In the genomic region with DNA sequence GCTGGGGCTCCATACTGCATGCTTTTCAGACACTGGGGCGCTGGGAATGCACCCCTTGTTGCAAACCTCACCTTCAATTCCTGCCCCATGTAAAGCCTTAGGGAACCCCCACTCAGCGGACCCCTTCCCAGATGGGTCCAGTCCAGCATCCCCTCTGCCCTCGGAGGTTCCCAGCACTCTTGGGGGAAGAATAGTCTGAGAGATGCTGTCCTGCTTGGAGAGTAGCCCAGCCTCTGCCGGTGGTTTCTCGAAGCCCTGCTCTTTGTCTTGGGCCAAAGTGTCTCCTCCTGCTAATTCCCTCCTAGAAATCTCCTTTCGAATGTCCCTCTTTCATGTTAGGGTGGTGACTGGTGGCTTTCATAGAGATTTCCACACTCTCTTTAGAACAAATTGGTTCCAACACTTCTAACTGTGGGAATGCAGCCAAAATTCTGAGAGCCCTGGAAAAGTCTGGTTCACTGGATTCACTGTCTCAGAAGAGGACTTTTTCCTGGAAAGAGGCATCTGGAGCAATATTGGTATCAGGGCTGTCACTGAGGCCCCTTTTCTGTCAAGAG, we compare ENCODE assay signal across 33 cellular contexts. TPM values are rescaled to one million over a fixed set of nuclear protein-coding genes. Genes with fewer than 3 reads are reported as not detected.
DNase-seq lines count a peak whose midpoint lies in the region; ATAC-seq, FAIRE-seq and TF ChIP-seq lines count a peak whose summit lies in the region.
"Had no signal": no experiment of that assay in that cellular context is flagged by ENCODE, and none has a peak within 500 bp of the region (broad histone marks: within the 10 kb centered on the region; RNA-seq: fewer than 3 reads in every experiment).

No MANE protein-coding gene starts in this region.

- no peak overlapping the region for H3K4me3 ChIP-seq in cardiac muscle cell
- no peak overlapping the region for H3K4me3 ChIP-seq in heart left ventricle
- H3K4me3 ChIP-seq in WERI-Rb-1 (ENCODE audit: low read depth, low read length): peak overlapping the region; percentile 3
- H3K4me3 ChIP-seq: A549, heart right ventricle, lower lobe of right lung, skin epidermis, testis had no signal

- H3K9me3 Mint-ChIP-seq in activated CD8-positive, alpha-beta memory T cell treated with anti-CD3 and anti-CD28 coated beads, Interleukin-2, amount 10 ng/mL, durations not matched to agents 7 days and 5 days (ENCODE audit: low read depth): no peaks in the 10 kb centered on the region
- H3K9me3 Mint-ChIP-seq: activated naive CD8-positive, alpha-beta T cell treated with anti-CD3 and anti-CD28 coated beads, Interleukin-2, amount 10 ng/mL, durations not matched to agents 7 days and 5 days; HFFc6; natural killer cell treated with Interleukin-12 subunit alpha and Interleukin-12 subunit beta and Interleukin-15 and Interleukin-18, amount 100 ng/mL, for 72 hours had no signal

- DNase-seq in cardiac muscle cell (ENCODE audit: low read depth in 1 of 2, low spot score in 1 of 2) (peak; percentile 39 to 56), heart left ventricle (no peak), WERI-Rb-1 (no peak), midbrain (lab: John Stamatoyannopoulos, UW) (peak; percentile 33), urothelium cell line (ENCODE audit: low spot score) (peak; percentile 32)
- no peak for DNase-seq in stimulated activated CD4-positive, alpha-beta T cell treated with anti-CD3 and anti-CD28 coated beads, Interleukin-4, amount 100 ng/mL, for 1 hour
- DNase-seq in activated CD8-positive, alpha-beta memory T cell treated with anti-CD3 and anti-CD28 coated beads, Interleukin-2, amount 10 ng/mL, durations not matched to agents 7 days and 5 days: no peak
- no peak for DNase-seq in stimulated activated naive CD4-positive, alpha-beta T cell (lab: John Stamatoyannopoulos, UW)
- DNase-seq: activated CD4-positive, alpha-beta T cell treated with anti-CD3 and anti-CD28 coated beads for 48 hours; activated CD8-positive, alpha-beta memory T cell treated with anti-CD3 and anti-CD28 coated beads for 24 hours; activated naive CD8-positive, alpha-beta T cell treated with anti-CD3 and anti-CD28 coated beads, Interleukin-2, amount 10 ng/mL, durations not matched to agents 7 days and 5 days; AML-193; aorta; CD4-positive, CD25-positive, alpha-beta regulatory T cell; central memory CD4-positive, alpha-beta T cell; GOT3; heart right ventricle; HFFc6; kidney glomerular epithelial cell; lower lobe of right lung; NCI-H2029 treated with DMSO at 0.1 percent for 48 hours; NCI-H524 treated with DMSO at 0.1 percent for 48 hours; stimulated activated naive CD8-positive, alpha-beta T cell treated with anti-CD3 and anti-CD28 coated beads, Interleukin-15, Interleukin-2, amounts not matched to agents 100 U/mL and 50 U/mL, for 24 hours; SW 1271; T-helper 9 cell; testis had no signal

- no peak overlapping the region for H3K27ac Mint-ChIP-seq in activated CD8-positive, alpha-beta memory T cell treated with anti-CD3 and anti-CD28 coated beads, Interleukin-2, amount 10 ng/mL, durations not matched to agents 7 days and 5 days
- H3K27ac Mint-ChIP-seq: activated naive CD8-positive, alpha-beta T cell treated with anti-CD3 and anti-CD28 coated beads, Interleukin-2, amount 10 ng/mL, durations not matched to agents 7 days and 5 days; CD4-positive, CD25-positive, alpha-beta regulatory T cell; endodermal cell; HFFc6; natural killer cell treated with Interleukin-12 subunit alpha and Interleukin-12 subunit beta and Interleukin-15 and Interleukin-18, amount 100 ng/mL, for 72 hours had no signal

- no peak for TF ChIP-seq POLR2A in heart left ventricle (IDR thresholded peaks at IDR 0.05)

- H3K36me3 ChIP-seq in cardiac muscle cell (no peaks in the 10 kb centered on the region), heart left ventricle (no peaks in the 10 kb centered on the region), WERI-Rb-1 (no peaks in the 10 kb centered on the region)
- H3K36me3 ChIP-seq: heart right ventricle, lower lobe of right lung, SJCRH30 had no signal

- CTCF ChIA-PET in activated CD8-positive, alpha-beta memory T cell treated with anti-CD3 and anti-CD28 coated beads, Interleukin-2, amount 10 ng/mL, durations not matched to agents 7 days and 5 days (lab: Charles Lee): no interaction called here

- no peaks in the 10 kb centered on the region for H3K36me3 Mint-ChIP-seq in activated CD8-positive, alpha-beta memory T cell treated with anti-CD3 and anti-CD28 coated beads, Interleukin-2, amount 10 ng/mL, durations not matched to agents 7 days and 5 days
- H3K36me3 Mint-ChIP-seq: activated naive CD8-positive, alpha-beta T cell treated with anti-CD3 and anti-CD28 coated beads, Interleukin-2, amount 10 ng/mL, durations not matched to agents 7 days and 5 days; CD4-positive, CD25-positive, alpha-beta regulatory T cell; natural killer cell treated with Interleukin-12 subunit alpha and Interleukin-12 subunit beta and Interleukin-15 and Interleukin-18, amount 100 ng/mL, for 72 hours had no signal

- no peak overlapping the region for H3K4me3 Mint-ChIP-seq in activated CD8-positive, alpha-beta memory T cell treated with anti-CD3 and anti-CD28 coated beads, Interleukin-2, amount 10 ng/mL, durations not matched to agents 7 days and 5 days
- H3K4me3 Mint-ChIP-seq: activated naive CD8-positive, alpha-beta T cell treated with anti-CD3 and anti-CD28 coated beads, Interleukin-2, amount 10 ng/mL, durations not matched to agents 7 days and 5 days; CD4-positive, CD25-positive, alpha-beta regulatory T cell; endodermal cell; HFFc6; natural killer cell treated with Interleukin-12 subunit alpha and Interleukin-12 subunit beta and Interleukin-15 and Interleukin-18, amount 100 ng/mL, for 72 hours had no signal

- intact Hi-C loops in heart left ventricle (cut with DNase I): no loop called here

- H3K4me1 ChIP-seq in cardiac muscle cell (ENCODE audit: low read depth) (no peaks in the 10 kb centered on the region), heart left ventricle (no peaks in the 10 kb centered on the region)
- H3K4me1 ChIP-seq: heart right ventricle, lower lobe of right lung, testis had no signal

- 37 to 51% (median 44%) methylated on average over 6 of the region's 6 CpGs for WGBS in heart left ventricle, 4 donors

- FAIRE-seq in urothelium cell line (lab: Jason Lieb, UNC): no peak
- FAIRE-seq: A549, GM18507 had no signal

- no peaks in the 10 kb centered on the region for H3K4me1 Mint-ChIP-seq in activated CD8-positive, alpha-beta memory T cell treated with anti-CD3 and anti-CD28 coated beads, Interleukin-2, amount 10 ng/mL, durations not matched to agents 7 days and 5 days
- H3K4me1 Mint-ChIP-seq: activated naive CD8-positive, alpha-beta T cell treated with anti-CD3 and anti-CD28 coated beads, Interleukin-2, amount 10 ng/mL, durations not matched to agents 7 days and 5 days; CD4-positive, CD25-positive, alpha-beta regulatory T cell had no signal

- H3K27me3 ChIP-seq in cardiac muscle cell (peaks cover 17% of the 10 kb centered on the region), heart left ventricle (peaks cover 0 to 87% (median 37%) of the 10 kb centered on the region in 9 donors), WERI-Rb-1 (ENCODE audit: insufficient read depth, low read depth, severe bottlenecking) (no peaks in the 10 kb centered on the region)
- H3K27me3 ChIP-seq: SJCRH30, testis had no signal

- peaks cover 28% of the 10 kb centered on the region for H3K27me3 Mint-ChIP-seq in activated CD8-positive, alpha-beta memory T cell treated with anti-CD3 and anti-CD28 coated beads, Interleukin-2, amount 10 ng/mL, durations not matched to agents 7 days and 5 days

- TF ChIP-seq CTCF in cardiac muscle cell (IDR thresholded peaks at IDR 0.05; ENCODE audit: low read depth, low read length) (no peak), heart left ventricle (IDR thresholded peaks at IDR 0.05) (no peak), WERI-Rb-1 (IDR thresholded peaks at IDR 0.05; ENCODE audit: low read depth, low read length) (no peak)

- ATAC-seq in heart left ventricle: no peak
- no peak for ATAC-seq in activated CD8-positive, alpha-beta memory T cell treated with anti-CD3 and anti-CD28 coated beads, Interleukin-2, amount 10 ng/mL, durations not matched to agents 7 days and 5 days
- ATAC-seq: natural killer cell treated with Interleukin-12 subunit alpha and Interleukin-12 subunit beta and Interleukin-15 and Interleukin-18, amount 100 ng/mL, for 72 hours; stimulated activated naive CD8-positive, alpha-beta T cell treated with anti-CD3 and anti-CD28 coated beads, Interleukin-15, Interleukin-2, amounts not matched to agents 100 U/mL and 50 U/mL, for 24 hours had no signal

- no peak overlapping the region for H3K27ac ChIP-seq in cardiac muscle cell
- H3K27ac ChIP-seq in heart left ventricle: no peak overlapping the region
- no peak overlapping the region for H3K27ac ChIP-seq in WERI-Rb-1
- H3K27ac ChIP-seq: A549, heart right ventricle, lower lobe of right lung, testis, VCaP had no signal

- no peaks in the 10 kb centered on the region for H3K9me3 ChIP-seq in cardiac muscle cell (ENCODE audit: low read depth)
- peaks cover 0 to 25% (median 0%) of the 10 kb centered on the region in 12 donors for H3K9me3 ChIP-seq in heart left ventricle
- H3K9me3 ChIP-seq in WERI-Rb-1 (ENCODE audit: severe bottlenecking): peaks cover 3% of the 10 kb centered on the region
- H3K9me3 ChIP-seq: lower lobe of right lung, testis had no signal

RNA-seq across cellular contexts. Expression of a gene that starts 24.9 kb away (rescaled TPM):
- 4.2 and 12.0 TPM in 2 replicates for total RNA-seq in cardiac muscle cell
- 2.8 and 9.6 TPM in 2 replicates for polyA plus RNA-seq in cardiac muscle cell
- 10 to 100 TPM; 16.7 to 51.5 (median 33.6) TPM for total RNA-seq in heart left ventricle
- 10 to 100 TPM; 16.9 to 26.0 TPM for polyA plus RNA-seq in heart left ventricle
- total RNA-seq in activated CD8-positive, alpha-beta memory T cell treated with anti-CD3 and anti-CD28 coated beads, Interleukin-2, amount 10 ng/mL, durations not matched to agents 7 days and 5 days: 1 to 10 TPM in 1 of 2 experiments, under 1 TPM in 1; 0.79 to 2.0 TPM
- total RNA-seq: CD4-positive, CD25-positive, alpha-beta regulatory T cell had no signal

Comparison
In these comparisons a context has a peak if more than half of its experiments do, and no peak if none do; other contexts are left out.
1. DNase-seq: peak in cardiac muscle cell (2 of 2), midbrain (single experiment) and urothelium cell line (single experiment); none in heart left ventricle (0 of 5), WERI-Rb-1 (single experiment), stimulated activated CD4-positive, alpha-beta T cell treated with anti-CD3 and anti-CD28 coated beads, Interleukin-4, amount 100 ng/mL, for 1 hour (single experiment), activated CD8-positive, alpha-beta memory T cell treated with anti-CD3 and anti-CD28 coated beads, Interleukin-2, amount 10 ng/mL, durations not matched to agents 7 days and 5 days (single experiment) and stimulated activated naive CD4-positive, alpha-beta T cell (0 of 6).